Comparison of ENCODE assay signal across 11 cellular contexts in genomic region chr6:145468534-145468933, GRCh38.
"Had no signal": no experiment of that assay in that cellular context is flagged by ENCODE, and none has a peak within 500 bp of the region (broad histone marks: within the 10 kb centered on the region; RNA-seq: fewer than 3 reads in every experiment).

No MANE protein-coding gene starts in this region.

- H2AFZ ChIP-seq: GM23248, GM23338 had no signal

- H3K27ac ChIP-seq: GM23248 had no signal

- H3K4me1 ChIP-seq: HAP-1 had no signal

- ATAC-seq: GM23338, HCT116 had no signal

- H3K9me3 ChIP-seq: HAP-1 had no signal

- DNase-seq: GM23248, GOT3, H7, H9, HCEC 1CT, HFFc6 had no signal

- H3K4me2 ChIP-seq: GM23338 had no signal

- FAIRE-seq: H1, H54 had no signal

- H3K36me3 ChIP-seq: HAP-1 had no signal

- H3K9ac ChIP-seq: GM23248 had no signal

- H3K4me3 ChIP-seq: GM23248, GM23338, HAP-1 had no signal
